Comparison of ENCODE assay signal across 29 cellular contexts in the genomic region with DNA sequence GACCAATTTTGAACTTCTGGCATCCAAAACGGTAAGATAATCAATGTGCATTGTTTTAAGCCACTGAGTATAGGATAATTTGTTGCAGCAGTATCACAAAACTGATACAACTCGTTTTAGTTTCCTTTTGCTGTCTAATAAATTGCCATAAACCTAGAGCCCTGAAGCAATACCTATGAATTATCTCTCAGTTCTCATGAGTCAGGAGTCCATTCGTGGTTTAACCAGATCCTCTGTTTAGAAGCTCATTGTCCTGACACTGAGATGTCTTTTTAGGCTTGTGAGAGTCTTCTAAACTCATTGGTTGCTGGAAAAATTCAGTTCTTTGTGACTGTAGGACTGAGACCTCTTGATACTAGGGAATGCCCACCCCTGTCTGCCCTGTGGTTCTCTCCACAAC.
A peak's percentile ranks its signal among the peaks of the same experiment; 100 is the strongest.
DNase-seq lines count a peak whose midpoint lies in the region; ATAC-seq and TF ChIP-seq lines count a peak whose summit lies in the region.
"Had no signal": no experiment of that assay in that cellular context is flagged by ENCODE, and none has a peak within 500 bp of the region (broad histone marks: within the 10 kb centered on the region; RNA-seq: fewer than 3 reads in every experiment).

No MANE protein-coding gene starts in this region.

- H3K4me3 ChIP-seq in RWPE2 (ENCODE audit: severe bottlenecking) (no peak overlapping the region), fibroblast of mammary gland (ENCODE audit: control insufficient read depth, low read depth, low read length) (no peak overlapping the region)
- H3K4me3 ChIP-seq: spleen, transverse colon had no signal

- ATAC-seq in RWPE2 (ENCODE audit: low read depth) (peak; percentile 38; the same call in 1 of the 3 replicates), GM18511 (IDR thresholded peaks at IDR 0.05; ENCODE audit: unreplicated experiment) (no peak)
- ATAC-seq: activated CD4-positive, CD25-positive, alpha-beta regulatory T cell treated with anti-CD3 and anti-CD28 coated beads, Interleukin-2, amount 50 U/mL, for 24 hours; activated naive CD4-positive, alpha-beta T cell treated with anti-CD3 and anti-CD28 coated beads, Interleukin-2, amount 50 U/mL, for 72 hours; activated T-helper 17 cell treated with anti-CD3 and anti-CD28 coated beads, Interleukin-2, amount 50 U/mL, for 72 hours; naive thymus-derived CD8-positive, alpha-beta T cell had no signal

- DNase-seq in A172 (ENCODE audit: low spot score) (peak; percentile 18), GM04503 (ENCODE audit: low read depth) (peak; percentile 48), RWPE2 (ENCODE audit: low spot score) (no peak), fibroblast of mammary gland (ENCODE audit: low read depth) (peak; percentile 59), NCI-H524 treated with DMSO at 0.1 percent for 48 hours (lab: John Stamatoyannopoulos, UW) (no peak), putamen (ENCODE audit: low spot score) (no peak), Ammon's horn (ENCODE audit: low spot score) (no peak)
- DNase-seq: activated CD4-positive, alpha-beta memory T cell treated with anti-CD3 and anti-CD28 coated beads for 36 hours; activated CD8-positive, alpha-beta memory T cell treated with anti-CD3 and anti-CD28 coated beads, Interleukin-2, amount 50 U/mL, for 48 hours; anterior cingulate cortex; caudate nucleus; COR-L47; DMS53; GF-D8; kidney; naive thymus-derived CD8-positive, alpha-beta T cell; NCI-H1105; NCI-H187 treated with DMSO at 0.1 percent for 48 hours; NCI-H748 treated with DMSO at 0.1 percent for 48 hours; occipital lobe; retina; RPMI8226; SK-N-SH; spleen; transverse colon had no signal

- no peak overlapping the region for H3K27ac ChIP-seq in RWPE2 (ENCODE audit: poor library complexity, severe bottlenecking)
- H3K27ac ChIP-seq: spleen, transverse colon had no signal

- peaks cover 4% of the 10 kb centered on the region for H3K9me3 ChIP-seq in RWPE2 (ENCODE audit: severe bottlenecking)
- H3K9me3 ChIP-seq: SK-N-SH had no signal

- no peaks in the 10 kb centered on the region for H3K27me3 ChIP-seq in RWPE2 (ENCODE audit: insufficient read depth, poor library complexity, severe bottlenecking)
- H3K27me3 ChIP-seq: spleen, transverse colon had no signal

- no peak for TF ChIP-seq CTCF in RWPE2 (IDR thresholded peaks at IDR 0.05; ENCODE audit: poor library complexity, severe bottlenecking)
- TF ChIP-seq CTCF in fibroblast of mammary gland (conservative IDR thresholded peaks at IDR 0.05; ENCODE audit: control insufficient read depth, insufficient read depth, low read depth, low read length): no peak

- no peaks in the 10 kb centered on the region for H3K36me3 ChIP-seq in RWPE2 (ENCODE audit: low read depth)
- H3K36me3 ChIP-seq: spleen, transverse colon had no signal

- H3K4me1 ChIP-seq in RWPE2 (ENCODE audit: insufficient read depth, poor library complexity, severe bottlenecking): no peaks in the 10 kb centered on the region
- H3K4me1 ChIP-seq: spleen, transverse colon had no signal

Comparison
In these comparisons a context has a peak if more than half of its experiments do, and no peak if none do; other contexts are left out.
1. DNase-seq: peak in A172 (single experiment), GM04503 (single experiment) and fibroblast of mammary gland (single experiment); none in RWPE2 (single experiment), NCI-H524 treated with DMSO at 0.1 percent for 48 hours (single experiment), putamen (single experiment) and Ammon's horn (single experiment).